In genomic region chr2:181309576-181309975, GRCh38 we compare ENCODE assay signal across 9 cellular contexts.
A peak's percentile ranks its signal among the peaks of the same experiment; 100 is the strongest.
DNase-seq lines count a peak whose midpoint lies in the region; ATAC-seq and TF ChIP-seq lines count a peak whose summit lies in the region.
"Had no signal": no experiment of that assay in that cellular context is flagged by ENCODE, and none has a peak within 500 bp of the region (broad histone marks: within the 10 kb centered on the region; RNA-seq: fewer than 3 reads in every experiment).

No MANE protein-coding gene starts in this region.

- peaks cover 5% of the 10 kb centered on the region for H3F3A ChIP-seq in PC-3 (ENCODE audit: low read length, unreplicated experiment)

- ATAC-seq in DND-41 (ENCODE audit: insufficient read depth, low read depth) (no peak), PC-3 (no peak)
- ATAC-seq in naive thymus-derived CD8-positive, alpha-beta T cell: no peak

- peak overlapping the region; percentile 71 for H3K4me3 Mint-ChIP-seq in activated CD4-positive, alpha-beta memory T cell treated with anti-CD3 and anti-CD28 coated beads, Interleukin-2, amount 10 ng/mL, durations not matched to agents 7 days and 5 days
- H3K4me3 Mint-ChIP-seq in naive thymus-derived CD8-positive, alpha-beta T cell: peak overlapping the region; percentile 73 to 92 (median 86)

- H3K27me3 Mint-ChIP-seq in activated CD4-positive, alpha-beta memory T cell treated with anti-CD3 and anti-CD28 coated beads, Interleukin-2, amount 10 ng/mL, durations not matched to agents 7 days and 5 days: no peaks in the 10 kb centered on the region
- no peaks in the 10 kb centered on the region for H3K27me3 Mint-ChIP-seq in naive thymus-derived CD8-positive, alpha-beta T cell

- intact Hi-C loops in PC-3 (cut with micrococcal nuclease): no loop called here

- DNase-seq in DND-41: no peak
- no peak for DNase-seq in activated CD4-positive, alpha-beta memory T cell treated with anti-CD3 and anti-CD28 coated beads, Interleukin-2, amount 10 ng/mL, durations not matched to agents 7 days and 5 days
- no peak for DNase-seq in naive thymus-derived CD8-positive, alpha-beta T cell
- no peak for DNase-seq in NCI-H82 (lab: John Stamatoyannopoulos, UW)
- no peak for DNase-seq in PC-3
- no peak for DNase-seq in NCI-H748 treated with DMSO at 0.1 percent for 48 hours (lab: John Stamatoyannopoulos, UW)
- DNase-seq: DMS 273 treated with DMSO at 0.1 percent for 48 hours, Right ventricle myocardium superior had no signal

- no peaks in the 10 kb centered on the region for H3K36me3 Mint-ChIP-seq in activated CD4-positive, alpha-beta memory T cell treated with anti-CD3 and anti-CD28 coated beads, Interleukin-2, amount 10 ng/mL, durations not matched to agents 7 days and 5 days (ENCODE audit: low read depth)
- no peaks in the 10 kb centered on the region for H3K36me3 Mint-ChIP-seq in naive thymus-derived CD8-positive, alpha-beta T cell

- H3K9me2 ChIP-seq in PC-3 (replicated peaks; ENCODE audit: low read length): no peaks in the 10 kb centered on the region

- H3K4me3 ChIP-seq in DND-41 (ENCODE audit: low read depth in 1 of 2, low read length in 2 of 2) (peak overlapping the region; percentile 5 to 29; a peak in 3 of 4 replicates), KMS-11 (IDR thresholded peaks at IDR 0.05; ENCODE audit: insufficient read depth, low read depth, low read length) (no peak overlapping the region), PC-3 (ENCODE audit: low read length) (no peak overlapping the region)

- H3K27ac ChIP-seq in DND-41 (ENCODE audit: low read length) (peak overlapping the region; percentile 97), KMS-11 (peak overlapping the region; percentile 95), PC-3 (ENCODE audit: low read length) (no peak overlapping the region)

- POLR2A ChIA-PET in activated CD4-positive, alpha-beta memory T cell treated with anti-CD3 and anti-CD28 coated beads, Interleukin-2, amount 10 ng/mL, durations not matched to agents 7 days and 5 days (lab: Charles Lee): interaction anchor here (0.6 to 11.8 kb wide), 19 partner anchors 9 to 203 kb away, joined by 3 to 611 read pairs (median 6); partner anchors contain the start of gene ITGA4
- POLR2A ChIA-PET in naive thymus-derived CD8-positive, alpha-beta T cell (lab: Charles Lee): interaction anchor here (0.7 to 11.5 kb wide), 11 partner anchors 9 to 187 kb away, joined by 3 to 128 read pairs (median 5); partner anchors contain the start of gene ITGA4
- POLR2A ChIA-PET in PC-3 (lab: Charles Lee; ENCODE audit: unreplicated experiment): no interaction called here

- H3K79me2 ChIP-seq in DND-41 (ENCODE audit: insufficient read depth, low read length): peaks cover 17% of the 10 kb centered on the region
- H3K79me2 ChIP-seq in KMS-11 (ENCODE audit: insufficient read depth, low read depth): no peaks in the 10 kb centered on the region
- no peaks in the 10 kb centered on the region for H3K79me2 ChIP-seq in PC-3 (ENCODE audit: low read length)

- no TSS peak for BruUV-seq in PC-3 (replicated peaks; lab: Mats Ljungman, UMichigan)

- no peaks in the 10 kb centered on the region for H3K36me3 ChIP-seq in DND-41 (ENCODE audit: insufficient read depth, low read length)
- H3K36me3 ChIP-seq in KMS-11 (ENCODE audit: insufficient read depth): no peaks in the 10 kb centered on the region
- H3K36me3 ChIP-seq in PC-3 (ENCODE audit: low read depth, low read length): no peaks in the 10 kb centered on the region

- H4K20me1 ChIP-seq in DND-41 (ENCODE audit: insufficient read depth, low read length) (no peaks in the 10 kb centered on the region), KMS-11 (ENCODE audit: insufficient read depth) (no peaks in the 10 kb centered on the region), PC-3 (ENCODE audit: low read length) (no peaks in the 10 kb centered on the region)

- no peaks in the 10 kb centered on the region for H3K27me3 ChIP-seq in DND-41 (ENCODE audit: insufficient read depth, low read length, poor library complexity)
- no peaks in the 10 kb centered on the region for H3K27me3 ChIP-seq in KMS-11 (ENCODE audit: insufficient read depth, low read depth)
- no peaks in the 10 kb centered on the region for H3K27me3 ChIP-seq in PC-3 (ENCODE audit: low read length)

- H3K4me1 ChIP-seq in DND-41 (ENCODE audit: insufficient read depth, low read length): peaks cover 98% of the 10 kb centered on the region
- peaks cover 100% of the 10 kb centered on the region for H3K4me1 ChIP-seq in KMS-11 (ENCODE audit: low read depth, poor library complexity, severe bottlenecking)
- peaks cover 15% of the 10 kb centered on the region for H3K4me1 ChIP-seq in PC-3 (ENCODE audit: insufficient read depth, low read length)

- peak overlapping the region; percentile 64 for H2AFZ ChIP-seq in DND-41 (ENCODE audit: low read depth, low read length)
- H2AFZ ChIP-seq in KMS-11 (ENCODE audit: low read depth): peak overlapping the region; percentile 53
- H2AFZ ChIP-seq in PC-3 (ENCODE audit: low read length): no peak overlapping the region

- H3K9me3 ChIP-seq in DND-41 (ENCODE audit: insufficient read depth, low read length, severe bottlenecking) (no peaks in the 10 kb centered on the region), PC-3 (ENCODE audit: low read length) (no peaks in the 10 kb centered on the region)

- no peaks in the 10 kb centered on the region for H3K9me3 Mint-ChIP-seq in activated CD4-positive, alpha-beta memory T cell treated with anti-CD3 and anti-CD28 coated beads, Interleukin-2, amount 10 ng/mL, durations not matched to agents 7 days and 5 days
- no peaks in the 10 kb centered on the region for H3K9me3 Mint-ChIP-seq in naive thymus-derived CD8-positive, alpha-beta T cell

- H3K9ac ChIP-seq in DND-41 (ENCODE audit: low read depth, low read length) (peak overlapping the region; percentile 71), KMS-11 (peak overlapping the region; percentile 42), PC-3 (ENCODE audit: low read length) (no peak overlapping the region)

- CTCF ChIA-PET in activated CD4-positive, alpha-beta memory T cell treated with anti-CD3 and anti-CD28 coated beads, Interleukin-2, amount 10 ng/mL, durations not matched to agents 7 days and 5 days (lab: Charles Lee): interaction anchor here (0.7 to 7.4 kb wide), 8 partner anchors 9 to 206 kb away, joined by 3 to 59 read pairs (median 3); partner anchors contain the start of gene ITGA4
- CTCF ChIA-PET in PC-3 (lab: Charles Lee): no interaction called here

- H3K27ac Mint-ChIP-seq in activated CD4-positive, alpha-beta memory T cell treated with anti-CD3 and anti-CD28 coated beads, Interleukin-2, amount 10 ng/mL, durations not matched to agents 7 days and 5 days: peak overlapping the region; percentile 89
- H3K27ac Mint-ChIP-seq in naive thymus-derived CD8-positive, alpha-beta T cell: peak overlapping the region; percentile 92 to 100 (median 96)

- TF ChIP-seq CTCF in DND-41 (IDR thresholded peaks at IDR 0.05; ENCODE audit: borderline replicate concordance, extremely low read depth, low read length, poor library complexity, severe bottlenecking) (no peak), KMS-11 (conservative IDR thresholded peaks at IDR 0.05; ENCODE audit: low read depth, low read length) (no peak), PC-3 (conservative IDR thresholded peaks at IDR 0.05; ENCODE audit: low read depth, low read length) (no peak)

- peak overlapping the region; percentile 58 for H3K4me2 ChIP-seq in DND-41 (ENCODE audit: insufficient read depth, low read length)
- peak overlapping the region; percentile 94 for H3K4me2 ChIP-seq in KMS-11
- H3K4me2 ChIP-seq in PC-3 (ENCODE audit: low read length): no peak overlapping the region

- peaks cover 76% of the 10 kb centered on the region for H3K4me1 Mint-ChIP-seq in activated CD4-positive, alpha-beta memory T cell treated with anti-CD3 and anti-CD28 coated beads, Interleukin-2, amount 10 ng/mL, durations not matched to agents 7 days and 5 days
- H3K4me1 Mint-ChIP-seq in naive thymus-derived CD8-positive, alpha-beta T cell: peaks cover 43 to 88% (median 78%) of the 10 kb centered on the region in 4 donors

Comparison
In these comparisons a context has a peak if more than half of its experiments do, and no peak if none do; other contexts are left out.
1. H3K4me3 ChIP-seq: peak in DND-41 (2 of 2); none in KMS-11 (single experiment) and PC-3 (single experiment).